Comparison of ENCODE assay signal across 34 cellular contexts in the genomic region with DNA sequence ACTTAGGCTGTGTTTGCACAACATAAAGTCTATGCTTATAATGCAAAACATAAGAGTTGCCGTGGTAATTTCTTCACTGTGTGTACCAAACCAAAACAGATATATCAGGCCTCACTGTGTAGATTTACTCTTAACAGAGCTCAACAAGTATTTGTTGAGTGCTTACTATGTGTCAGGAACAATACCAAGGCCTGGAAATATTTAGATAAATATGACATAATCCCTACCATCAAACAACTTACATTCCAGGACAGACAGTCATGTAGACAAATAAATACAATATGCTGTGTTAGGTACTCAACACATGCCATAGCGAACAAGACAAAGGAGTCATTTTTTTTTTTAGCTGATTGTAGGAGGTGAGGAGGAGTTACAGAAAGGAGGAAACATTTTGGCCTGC.
DNase-seq lines count a peak whose midpoint lies in the region; ATAC-seq, FAIRE-seq and TF ChIP-seq lines count a peak whose summit lies in the region.
"Had no signal": no experiment of that assay in that cellular context is flagged by ENCODE, and none has a peak within 500 bp of the region (broad histone marks: within the 10 kb centered on the region; RNA-seq: fewer than 3 reads in every experiment).

No MANE protein-coding gene starts in this region.

- no peaks in the 10 kb centered on the region for H3K9me3 ChIP-seq in pancreas
- H3K9me3 ChIP-seq: esophagus squamous epithelium, neutrophil, psoas muscle, stomach, thyroid gland had no signal

- H3K4me3 ChIP-seq in epithelial cell of esophagus (ENCODE audit: low read length), result no peak overlapping the region
- no peak overlapping the region for H3K4me3 ChIP-seq in pancreas
- H3K4me3 ChIP-seq: esophagus squamous epithelium, psoas muscle, stomach, thyroid gland had no signal

- no peaks in the 10 kb centered on the region for H3K27me3 ChIP-seq in pancreas
- H3K27me3 ChIP-seq: brain microvascular endothelial cell, esophagus squamous epithelium, neutrophil, stomach, thyroid gland had no signal

- DNase-seq in NCI-H748 (lab: John Stamatoyannopoulos, UW; ENCODE audit: unreplicated experiment), result peak; percentile 2
- DNase-seq in NCI-H748 treated with DMSO at 0.1 percent for 48 hours (lab: John Stamatoyannopoulos, UW), result no peak
- peak; percentile 22 for DNase-seq in RWPE1 (ENCODE audit: low spot score)
- DNase-seq in epithelial cell of esophagus (ENCODE audit: low read depth), result peak; percentile 84
- no peak for DNase-seq in pancreas
- DNase-seq in DMS114 treated with DMSO at 0.1 percent for 48 hours (lab: John Stamatoyannopoulos, UW; ENCODE audit: unreplicated experiment), result no peak
- no peak for DNase-seq in NCI-H2029 treated with DMSO at 0.1 percent for 48 hours (lab: John Stamatoyannopoulos, UW)
- DNase-seq in mesenteric fat pad (ENCODE audit: low spot score), result no peak
- DNase-seq: activated CD4-positive, alpha-beta T cell treated with anti-CD3 and anti-CD28 coated beads for 48 hours; activated effector memory CD4-positive, alpha-beta T cell treated with anti-CD3 and anti-CD28 coated beads, Interleukin-2, amount 50 U/mL, for 16 hours; activated naive CD8-positive, alpha-beta T cell treated with anti-CD3 and anti-CD28 coated beads, Interleukin-2, amount 50 U/mL, for 24 hours; activated T-cell treated with anti-CD3 and anti-CD28 coated beads, Interleukin-2, amount 50 U/mL, for 1 hour; AML-193; brain microvascular endothelial cell; CD4-positive, alpha-beta memory T cell; DMS 273 treated with DMSO at 0.1 percent for 48 hours; effector CD4-positive, alpha-beta T cell; esophagus squamous epithelium; GOT3; IMR-90; left cardiac atrium; mesendoderm; NCI-H1092; NCI-H2029; NCI-H345; psoas muscle; stimulated activated CD8-positive, alpha-beta memory T cell treated with anti-CD3 and anti-CD28 coated beads, Interleukin-4, amount 100 ng/mL, for 48 hours; stomach; T-helper 9 cell; thyroid gland; WERI-Rb-1 had no signal

- peaks cover 7 to 27% (median 17%) of the 10 kb centered on the region in 3 donors for H3K4me1 ChIP-seq in pancreas
- H3K4me1 ChIP-seq: psoas muscle, thyroid gland had no signal

- TF ChIP-seq CTCF in RWPE1 (conservative IDR thresholded peaks at IDR 0.05; ENCODE audit: low read depth), result no peak
- TF ChIP-seq CTCF in epithelial cell of esophagus (IDR thresholded peaks at IDR 0.05; ENCODE audit: insufficient read depth, low read depth, low read length, missing control alignments), result no peak
- TF ChIP-seq CTCF in pancreas (IDR thresholded peaks at IDR 0.05), result no peak

- H3K27ac ChIP-seq in RWPE1, result no peak overlapping the region
- H3K27ac ChIP-seq in pancreas, result peak overlapping the region in 2 of 4 donors; percentile 4 to 57
- H3K27ac ChIP-seq: brain microvascular endothelial cell, esophagus squamous epithelium, neutrophil, psoas muscle, thyroid gland, WERI-Rb-1 had no signal

- no peaks in the 10 kb centered on the region for H3K36me3 ChIP-seq in pancreas
- H3K36me3 ChIP-seq: brain microvascular endothelial cell, esophagus squamous epithelium, neutrophil, stomach, thyroid gland, WERI-Rb-1 had no signal

- 68 to 70% methylated on average over 2 of the region's 2 CpGs for WGBS in pancreas, 2 donors

- POLR2A ChIA-PET in RWPE1 (lab: Yijun Ruan, JAX; ENCODE audit: low non-redundant PET), result no interaction called here

- peak; percentile 43 to 75 (median 64) for ATAC-seq in pancreas
- ATAC-seq: activated naive CD8-positive, alpha-beta T cell treated with anti-CD3 and anti-CD28 coated beads, Interleukin-2, amount 50 U/mL, for 24 hours; left cardiac atrium; psoas muscle; Right ventricle myocardium inferior had no signal

- intact Hi-C loops in pancreas (cut with DNase I), result no loop called here

- no peak for FAIRE-seq in pancreas (lab: Jason Lieb, UNC)
- FAIRE-seq: frontal cortex had no signal

- CTCF ChIA-PET in RWPE1 (lab: Yijun Ruan, JAX), result interaction anchor here (0.6 kb wide), 1 partner anchor 90 kb away, joined by 3 read pairs; no protein-coding TSS in a partner anchor

Comparison
In these comparisons a context has a peak if more than half of its experiments do, and no peak if none do; other contexts are left out.
1. DNase-seq: peak in NCI-H748 (single experiment), RWPE1 (single experiment) and epithelial cell of esophagus (single experiment); none in NCI-H748 treated with DMSO at 0.1 percent for 48 hours (single experiment), pancreas (0 of 6), DMS114 treated with DMSO at 0.1 percent for 48 hours (single experiment), NCI-H2029 treated with DMSO at 0.1 percent for 48 hours (single experiment) and mesenteric fat pad (single experiment).